Comparison of ENCODE assay signal across 18 cellular contexts in genomic region chr16:2278272-2278608, GRCh38. TPM values are rescaled to one million over a fixed set of nuclear protein-coding genes. Genes with fewer than 3 reads are reported as not detected.
A peak's percentile ranks its signal among the peaks of the same experiment; 100 is the strongest.
DNase-seq lines count a peak whose midpoint lies in the region; TF ChIP-seq lines count a peak whose summit lies in the region.
"Had no signal": no experiment of that assay in that cellular context is flagged by ENCODE, and none has a peak within 500 bp of the region (broad histone marks: within the 10 kb centered on the region; RNA-seq: fewer than 3 reads in every experiment).

No MANE protein-coding gene starts in this region.

- H3K9me3 ChIP-seq in HAP-1 = no peaks in the 10 kb centered on the region
- H3K9me3 ChIP-seq in uterus = no peaks in the 10 kb centered on the region
- H3K9me3 ChIP-seq: adrenal gland, Caco-2, gastroesophageal sphincter, MG63, testis had no signal

- H3K36me3 Mint-ChIP-seq in neural crest cell (ENCODE audit: low read depth) = no peaks in the 10 kb centered on the region
- H3K36me3 Mint-ChIP-seq: IgD-negative memory B cell had no signal

- H3K9me3 Mint-ChIP-seq in neural crest cell = no peaks in the 10 kb centered on the region
- H3K9me3 Mint-ChIP-seq: activated T-helper 2 cell treated with anti-CD3 and anti-CD28 coated beads, Interferon-gamma antibody, Interleukin-2, Interleukin-4, amounts not matched to agents 10 μg/mL and 5 μg/mL and 100 μg/mL, durations not matched to agents 14 hours and 24 hours and 36 hours; IgD-negative memory B cell had no signal

- H3K4me1 Mint-ChIP-seq in neural crest cell = no peaks in the 10 kb centered on the region
- H3K4me1 Mint-ChIP-seq: B cell, IgD-negative memory B cell had no signal

- DNase-seq in D341Med (ENCODE audit: low spot score) (peak; percentile 28), HuH-7.5 (ENCODE audit: low spot score) (peak; percentile 67), choroid plexus epithelial cell (ENCODE audit: low read depth) (no peak), neural crest cell (ENCODE audit: low read depth, low spot score) (no peak), HAP-1 (ENCODE audit: low spot score in 2 of 2) (no peak), uterus (no peak), NCI-H128 (lab: John Stamatoyannopoulos, UW; ENCODE audit: unreplicated experiment) (no peak)
- DNase-seq: activated CD4-positive, alpha-beta T cell treated with anti-CD3 and anti-CD28 coated beads for 4 hours; adrenal gland; MG63; NCI-H1694; stimulated activated CD4-positive, alpha-beta T cell treated with anti-CD3 and anti-CD28 coated beads, Interleukin-15, amount 100 ng/mL, for 24 hours; testis had no signal

- H3K27me3 ChIP-seq in HAP-1 (ENCODE audit: low read depth) = no peaks in the 10 kb centered on the region
- H3K27me3 ChIP-seq in uterus = no peaks in the 10 kb centered on the region
- H3K27me3 ChIP-seq: adrenal gland, gastroesophageal sphincter, MG63, testis had no signal

- no peaks in the 10 kb centered on the region for H3K4me1 ChIP-seq in HAP-1
- no peaks in the 10 kb centered on the region for H3K4me1 ChIP-seq in uterus
- H3K4me1 ChIP-seq: adrenal gland, Caco-2, gastroesophageal sphincter, testis had no signal

- H3K36me3 ChIP-seq in HAP-1 (replicated peaks) (peaks cover 3% of the 10 kb centered on the region), uterus (no peaks in the 10 kb centered on the region)
- H3K36me3 ChIP-seq: adrenal gland, MG63 had no signal

- no peak overlapping the region for H3K4me3 ChIP-seq in choroid plexus epithelial cell (ENCODE audit: low read depth, low read length)
- no peak overlapping the region for H3K4me3 ChIP-seq in HAP-1
- H3K4me3 ChIP-seq in uterus = no peak overlapping the region
- H3K4me3 ChIP-seq: adrenal gland, gastroesophageal sphincter, MG63, testis had no signal

- no peaks in the 10 kb centered on the region for H3K27me3 Mint-ChIP-seq in neural crest cell (ENCODE audit: low read depth)
- H3K27me3 Mint-ChIP-seq: B cell, IgD-negative memory B cell had no signal

- no peak overlapping the region for H3K27ac ChIP-seq in uterus
- H3K27ac ChIP-seq: adrenal gland, gastroesophageal sphincter, testis had no signal

- intact Hi-C loops in uterus (cut with DNase I; ENCODE audit: low total_unique reads) = no loop called here

- in situ Hi-C loops in HAP-1 (cut with MboI; ENCODE audit: low sequenced_read_pairs) = no loop called here

- H3K4me3 Mint-ChIP-seq in neural crest cell = peak overlapping the region; percentile 23
- H3K4me3 Mint-ChIP-seq: B cell, IgD-negative memory B cell had no signal

- no peak overlapping the region for H3K27ac Mint-ChIP-seq in neural crest cell (ENCODE audit: unreplicated experiment)
- H3K27ac Mint-ChIP-seq: activated T-helper 2 cell treated with anti-CD3 and anti-CD28 coated beads, Interferon-gamma antibody, Interleukin-2, Interleukin-4, amounts not matched to agents 10 μg/mL and 5 μg/mL and 100 μg/mL, durations not matched to agents 14 hours and 24 hours and 36 hours; B cell; IgD-negative memory B cell had no signal

- peak; percentile 31 for TF ChIP-seq CTCF in choroid plexus epithelial cell (conservative IDR thresholded peaks at IDR 0.05; ENCODE audit: low read depth, low read length)
- no peak for TF ChIP-seq CTCF in neural crest cell (conservative IDR thresholded peaks at IDR 0.05)
- TF ChIP-seq CTCF in uterus (IDR thresholded peaks at IDR 0.05) = no peak

- no peak for TF ChIP-seq POLR2A in uterus (IDR thresholded peaks at IDR 0.05)

RNA-seq across cellular contexts. Expression of gene RNPS1, which starts 10.3 kb away (rescaled TPM):
- total RNA-seq in neural crest cell (390 and 420 TPM in 2 replicates), uterus (100 to 1,000 TPM in 1 of 4 donors, 10 to 100 TPM in 3; 36.1 to 175 (median 85.5) TPM)

RNA-seq across cellular contexts. Expression of gene ECI1, which starts 26.9 kb away (rescaled TPM):
- total RNA-seq in neural crest cell (71.9 and 79.2 TPM in 2 replicates), uterus (10 to 100 TPM in 3 of 4 donors, 1 to 10 TPM in 1; 4.9 to 89.1 (median 40.1) TPM)

RNA-seq across cellular contexts. Expression of gene DNASE1L2, which starts 42.0 kb away (rescaled TPM):
- total RNA-seq in neural crest cell (1.6 and 2.6 TPM in 2 replicates), uterus (1 to 10 TPM in 1 of 4 donors, under 1 TPM in 1, not detected in 2; 0.97 to 1.2 TPM)

RNA-seq across cellular contexts. Expression of gene E4F1, which starts 54.8 kb away (rescaled TPM):
- total RNA-seq in neural crest cell = 37.5 and 38.9 TPM in 2 replicates
- 10 to 100 TPM in 3 of 4 donors, 1 to 10 TPM in 1; 8.2 to 41.8 (median 29.9) TPM for total RNA-seq in uterus

Comparison
In these comparisons a context has a peak if more than half of its experiments do, and no peak if none do; other contexts are left out.
1. DNase-seq: peak in D341Med (single experiment) and HuH-7.5 (single experiment); none in choroid plexus epithelial cell (single experiment), neural crest cell (single experiment), HAP-1 (0 of 2), uterus (0 of 2) and NCI-H128 (single experiment).